In the genomic region with DNA sequence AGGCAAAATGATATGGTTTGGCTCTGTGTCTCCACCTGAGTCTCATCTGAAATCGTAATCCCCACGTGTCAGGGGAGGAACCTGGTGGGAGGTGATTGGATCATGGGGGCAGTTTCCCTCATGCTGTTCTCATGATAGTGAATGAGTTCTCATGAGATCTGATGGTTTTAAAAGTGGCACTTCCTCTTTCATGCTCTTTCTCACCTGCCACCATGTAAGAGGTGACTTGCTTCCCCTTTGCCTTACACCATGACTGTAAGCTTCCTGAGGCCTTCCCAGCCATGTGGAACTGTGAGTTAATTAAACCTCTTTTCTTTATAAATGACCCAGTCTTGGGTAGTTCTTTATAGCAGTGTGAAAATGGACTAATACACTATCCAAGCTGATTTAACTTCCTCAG, we compare ENCODE assay signal across 12 cellular contexts. TPM values are rescaled to one million over a fixed set of nuclear protein-coding genes. Genes with fewer than 3 reads are reported as not detected.
DNase-seq lines count a peak whose midpoint lies in the region; ATAC-seq, FAIRE-seq and TF ChIP-seq lines count a peak whose summit lies in the region.
"Not testable (repeated sequence)": the region's sequence is repeated elsewhere in the genome, so short reads cannot be mapped to it uniquely, and the experiment has no call there.
"Had no signal": no experiment of that assay in that cellular context is flagged by ENCODE, and none has a peak within 500 bp of the region (broad histone marks: within the 10 kb centered on the region; RNA-seq: fewer than 3 reads in every experiment).

No MANE protein-coding gene starts in this region.

- not testable (repeated sequence) for H3K4me1 Mint-ChIP-seq in memory B cell; type B pancreatic cell (ENCODE audit: unreplicated experiment)

- not testable (repeated sequence) for H4K20me1 ChIP-seq in GM12878 (ENCODE audit: control insufficient read depth, insufficient read depth)

- H3K27ac Mint-ChIP-seq in memory B cell: peak overlapping the region; percentile 36
- H3K27ac Mint-ChIP-seq in type B pancreatic cell: peak overlapping the region; percentile 27

- TF ChIP-seq CTCF in GM12878 (IDR thresholded peaks at IDR 0.05 in 2 of 3, conservative IDR thresholded peaks at IDR 0.05 in 1 of 3; ENCODE audit: control insufficient read depth in 2 of 3, extremely low read depth in 1 of 3, insufficient read depth in 1 of 3, low read depth in 3 of 3, low read length in 3 of 3); type B pancreatic cell (conservative IDR thresholded peaks at IDR 0.05): not testable (repeated sequence)

- H3K9ac ChIP-seq in GM12878 (ENCODE audit: control insufficient read depth, insufficient read depth, low read length): not testable (repeated sequence)

- not testable (repeated sequence) for H3K4me3 Mint-ChIP-seq in memory B cell, type B pancreatic cell

- not testable (repeated sequence) for TF ChIP-seq RAD21 in GM12878 (IDR thresholded peaks at IDR 0.05; ENCODE audit: insufficient read depth, low read depth, low read length)

- H3K27ac ChIP-seq in GM12878 (ENCODE audit: control insufficient read depth, insufficient read depth): not testable (repeated sequence)

- in situ Hi-C loops in GM12878 (cut with MboI): not testable (repeated sequence)

- not testable (repeated sequence) for FAIRE-seq in GM12891 (lab: Jason Lieb, UNC); GM12878 (lab: Jason Lieb, UNC)

- RAD21 ChIA-PET in GM12878 (lab: Charles Lee; ENCODE audit: unreplicated experiment): not testable (repeated sequence)

- H2AFZ ChIP-seq in GM12878 (ENCODE audit: control insufficient read depth, low read depth, low read length): not testable (repeated sequence)

- not testable (repeated sequence) for H3K9me3 ChIP-seq in GM12878 (replicated peaks; ENCODE audit: control insufficient read depth, insufficient read depth, low read length)

- not testable (repeated sequence) for H3K4me1 ChIP-seq in GM12878 (ENCODE audit: control insufficient read depth, insufficient read depth, low read length)

- not testable (repeated sequence) for H3K27me3 ChIP-seq in GM12878 (replicated peaks in 1 of 2; ENCODE audit: control insufficient read depth in 2 of 2, insufficient read depth in 2 of 2, low read length in 1 of 2)

- BruUV-seq in GM12878 (replicated peaks; lab: Mats Ljungman, UMichigan): not testable (repeated sequence)

- H3K36me3 ChIP-seq in GM12878 (ENCODE audit: control insufficient read depth in 2 of 2, insufficient read depth in 2 of 2, low read length in 1 of 2): not testable (repeated sequence)

- H3K9me3 Mint-ChIP-seq in memory B cell, type B pancreatic cell: not testable (repeated sequence)

- not testable (repeated sequence) for ATAC-seq in GM12878; memory B cell (ENCODE audit: low read depth)

- not testable (repeated sequence) for H3K27me3 Mint-ChIP-seq in memory B cell, type B pancreatic cell

- H3K4me3 ChIP-seq in GM12878: not testable (repeated sequence)

- intact Hi-C loops in GM12878 (cut with micrococcal nuclease; ENCODE audit: unreplicated experiment): not testable (repeated sequence)

- CTCF ChIA-PET in GM12878 (lab: Yijun Ruan, JAX): not testable (repeated sequence)

- H3K4me2 ChIP-seq in GM12878 (ENCODE audit: control insufficient read depth, insufficient read depth): not testable (repeated sequence)

- SMC1A ChIA-PET in GM12878 (lab: Charles Lee; ENCODE audit: uncharacterized antibody, unreplicated experiment): not testable (repeated sequence)

- not testable (repeated sequence) for TF ChIP-seq POLR2A in GM12891 (IDR thresholded peaks at IDR 0.05; ENCODE audit: low read depth, low read length); GM12878 (IDR thresholded peaks at IDR 0.05; ENCODE audit: low read depth, low read length)

- DNase-seq in GM12891 (ENCODE audit: insufficient read length, low spot score); GM12878 (ENCODE audit: low read depth, low spot score); memory B cell (ENCODE audit: low spot score in 2 of 2); type B pancreatic cell (ENCODE audit: extremely low spot score, unreplicated experiment): not testable (repeated sequence)
- DNase-seq in OCI-M1 (lab: John Stamatoyannopoulos, UW): peak; percentile 14

- H3K36me3 Mint-ChIP-seq in memory B cell, type B pancreatic cell: not testable (repeated sequence)

- POLR2A ChIA-PET in GM12878 (lab: Charles Lee): not testable (repeated sequence)

- WGBS in GM12878 (ENCODE audit: insufficient coverage, insufficient replicate concordance, low lambda C conversion rate, missing lambda C conversion rate): 67% methylated on average over 2 of the region's 2 CpGs

- not testable (repeated sequence) for TF ChIP-seq EP300 in GM12878 (IDR thresholded peaks at IDR 0.05; ENCODE audit: borderline replicate concordance in 1 of 2, control insufficient read depth in 1 of 2, low read depth in 2 of 2, low read length in 2 of 2)

- H3K79me2 ChIP-seq in GM12878 (ENCODE audit: control insufficient read depth, insufficient read depth, low read length): not testable (repeated sequence)

TF ChIP-seq in GM12891, 5 proteins besides CTCF, POLR2A, EP300 and RAD21:
- 0 out of 2 replicates have a peak, but pooled peaks have one; percentile 31 for TF ChIP-seq SPI1 (IDR thresholded peaks at IDR 0.05; ENCODE audit: low read depth, low read length)

TF ChIP-seq in GM12878, 131 proteins besides CTCF, POLR2A, EP300 and RAD21:
- peak; percentile 30; the same call in 1 of the 2 replicates for TF ChIP-seq SPI1 (IDR thresholded peaks at IDR 0.05; ENCODE audit: borderline replicate concordance, insufficient read depth, low read depth, low read length)

RNA-seq across cellular contexts. Expression of a gene that starts 13.9 kb away (rescaled TPM):
- polyA plus RNA-seq in GM12891 (2012; ENCODE audit: low read depth, missing spikeins): not detected
- not detected in 2 replicates for total RNA-seq in GM12878 (2013; cell fraction: nucleolus; rRNA removed)
- total RNA-seq in GM12878 (2014; rRNA removed) (not detected in 2 replicates), GM12878 (2014; rRNA removed; fragmentation: Illumina TruSeq; extraction: Trizol) (not detected in 2 replicates), GM12878 (2021) (not detected in 2 replicates), type B pancreatic cell (ENCODE audit: low replicate concordance) (not detected in 2 replicates)
- polyA plus RNA-seq in GM12878 (2011; ENCODE audit: low read depth): not detected
- polyA plus RNA-seq in GM12878 (2011; rRNA removed) (not detected in 2 replicates), GM12878 (2014; fragmentation: Illumina TruSeq; extraction: Trizol) (not detected in 2 replicates), GM12878 (2014; fragmentation: Nextera tagmentation; extraction: Ambion mirVana) (not detected), GM12878 (2014; rRNA removed) (not detected in 2 replicates), GM12878 (2016; fragmentation: Nextera tagmentation; extraction: Ambion mirVana) (not detected)
- polyA plus RNA-seq in GM12878 (2011; cell fraction: cytosol; rRNA removed): not detected in 2 replicates
- not detected in 2 replicates for polyA plus RNA-seq in GM12878 (2011; cell fraction: nucleus; rRNA removed)
- polyA plus RNA-seq in GM12878 (2012): not detected in 2 replicates
- not detected in 2 replicates for polyA minus RNA-seq in GM12878 (2011; rRNA and poly(A)+ RNA removed)
- not detected in 2 replicates for polyA minus RNA-seq in GM12878 (2011; cell fraction: cytosol; rRNA and poly(A)+ RNA removed)
- polyA minus RNA-seq in GM12878 (2011; cell fraction: nucleus; rRNA and poly(A)+ RNA removed): not detected in 2 replicates
- total RNA-seq: A673; Calu3; CD4-positive, alpha-beta memory T cell; CD4-positive, CD25-positive, alpha-beta regulatory T cell; CD8-positive, alpha-beta memory T cell had no signal
- polyA plus RNA-seq: AG04450; CD14-positive monocyte; CD4-positive, alpha-beta memory T cell; CD4-positive, CD25-positive, alpha-beta regulatory T cell; CD8-positive, alpha-beta memory T cell had no signal
